11 cellular contexts compared by ENCODE assay signal in genomic region chr17:74528491-74529199, GRCh38. TPM values are rescaled to one million over a fixed set of nuclear protein-coding genes. Genes with fewer than 3 reads are reported as not detected.
DNase-seq lines count a peak whose midpoint lies in the region; ATAC-seq and TF ChIP-seq lines count a peak whose summit lies in the region.
"Had no signal": no experiment of that assay in that cellular context is flagged by ENCODE, and none has a peak within 500 bp of the region (broad histone marks: within the 10 kb centered on the region; RNA-seq: fewer than 3 reads in every experiment).

No MANE protein-coding gene starts in this region.

- POLR2A ChIA-PET in MCF 10A (lab: Yijun Ruan, JAX) = interaction anchor here (0.7 to 1.4 kb wide), 3 partner anchors 13 to 98 kb away, joined by 3 to 4 read pairs (median 3); no protein-coding TSS in a partner anchor

- H2AFZ ChIP-seq in mammary epithelial cell (ENCODE audit: low read depth, low read length) = no peak overlapping the region

- H3K27ac ChIP-seq in mammary epithelial cell (ENCODE audit: insufficient read depth, low read depth, low read length) = no peak overlapping the region
- H3K27ac ChIP-seq: ascending aorta had no signal

- no peak overlapping the region for H3K9ac ChIP-seq in mammary epithelial cell (ENCODE audit: insufficient read depth, low read length)

- no peaks in the 10 kb centered on the region for H3K4me1 ChIP-seq in mammary epithelial cell (ENCODE audit: insufficient read depth, low read length)
- H3K4me1 ChIP-seq: ascending aorta had no signal

- H3K9me3 ChIP-seq in mammary epithelial cell (replicated peaks; ENCODE audit: insufficient read depth, low read length) = no peaks in the 10 kb centered on the region
- H3K9me3 ChIP-seq: ascending aorta had no signal

- H3K27me3 ChIP-seq in mammary epithelial cell (ENCODE audit: insufficient read depth, low read length) = no peaks in the 10 kb centered on the region
- H3K27me3 ChIP-seq: ascending aorta had no signal

- no peak overlapping the region for H3K4me3 ChIP-seq in mammary epithelial cell (replicated peaks in 1 of 3; ENCODE audit: insufficient read depth in 1 of 3, low read depth in 2 of 3, low read length in 3 of 3)
- H3K4me3 ChIP-seq: ascending aorta had no signal

- in situ Hi-C loops in mammary epithelial cell (cut with MboI; ENCODE audit: low sequenced_read_pairs in 2 of 2) = no loop called here

- dilution Hi-C loops in mammary epithelial cell (cut with HindIII; ENCODE audit: low sequenced_read_pairs) = loop anchor here (5.0 kb wide), 1 partner anchor 46 kb away; no protein-coding TSS in a partner anchor

- no peak overlapping the region for H3K4me2 ChIP-seq in mammary epithelial cell (ENCODE audit: insufficient read depth, low read depth, low read length)

- peaks cover 4% of the 10 kb centered on the region for H3K36me3 Mint-ChIP-seq in MCF 10A (ENCODE audit: insufficient read depth, unreplicated experiment)
- H3K36me3 Mint-ChIP-seq in effector memory CD8-positive, alpha-beta T cell (ENCODE audit: insufficient read depth) = no peaks in the 10 kb centered on the region

- TF ChIP-seq CTCF in MCF 10A (IDR thresholded peaks at IDR 0.05; ENCODE audit: unreplicated experiment) = no peak
- TF ChIP-seq CTCF in mammary epithelial cell (conservative IDR thresholded peaks at IDR 0.05 in 1 of 2, IDR thresholded peaks at IDR 0.05 in 1 of 2; ENCODE audit: extremely low read depth in 1 of 2, insufficient read depth in 1 of 2, low read depth in 1 of 2, low read length in 2 of 2) = no peak

- BruUV-seq in MCF 10A (replicated peaks; lab: Mats Ljungman, UMichigan) = no TSS peak
- no TSS peak for BruUV-seq in mammary epithelial cell (replicated peaks; lab: Mats Ljungman, UMichigan)

- WGBS in mammary epithelial cell (ENCODE audit: low coverage, missing lambda C conversion rate) = 55% methylated on average over 8 of the region's 8 CpGs

- H3K27ac Mint-ChIP-seq in MCF 10A (ENCODE audit: low read depth, unreplicated experiment) = no peak overlapping the region
- H3K27ac Mint-ChIP-seq in effector memory CD8-positive, alpha-beta T cell = no peak overlapping the region

- no peaks in the 10 kb centered on the region for H3K36me3 ChIP-seq in mammary epithelial cell (ENCODE audit: insufficient read depth, low read length)
- H3K36me3 ChIP-seq: ascending aorta had no signal

- intact Hi-C loops in MCF 10A (cut with micrococcal nuclease) (no loop called here), mammary epithelial cell (cut with micrococcal nuclease) (no loop called here)

- peaks cover 67% of the 10 kb centered on the region for H3K27me3 Mint-ChIP-seq in MCF 10A (ENCODE audit: insufficient read depth, unreplicated experiment)
- peaks cover 51 to 95% of the 10 kb centered on the region in 2 donors for H3K27me3 Mint-ChIP-seq in effector memory CD8-positive, alpha-beta T cell

- H4K20me1 ChIP-seq in mammary epithelial cell (ENCODE audit: insufficient read depth, low read length) = no peaks in the 10 kb centered on the region

- H3K79me2 ChIP-seq in mammary epithelial cell (ENCODE audit: insufficient read depth, low read length) = no peaks in the 10 kb centered on the region

- H3K9me3 Mint-ChIP-seq in MCF 10A (ENCODE audit: unreplicated experiment) = no peaks in the 10 kb centered on the region
- H3K9me3 Mint-ChIP-seq in effector memory CD8-positive, alpha-beta T cell = no peaks in the 10 kb centered on the region

- peak; percentile 24 for DNase-seq in MCF 10A (ENCODE audit: unreplicated experiment)
- no peak for DNase-seq in mammary epithelial cell
- no peak for DNase-seq in effector memory CD8-positive, alpha-beta T cell
- DNase-seq in ureter (ENCODE audit: low spot score) = peak; percentile 42
- DNase-seq in activated gamma-delta T cell (lab: John Stamatoyannopoulos, UW) = no peak
- DNase-seq in effector CD8-positive, alpha-beta T cell (lab: John Stamatoyannopoulos, UW) = no peak
- DNase-seq in foreskin melanocyte = no peak

- no peak overlapping the region for H3K4me3 Mint-ChIP-seq in MCF 10A (ENCODE audit: unreplicated experiment)
- no peak overlapping the region for H3K4me3 Mint-ChIP-seq in effector memory CD8-positive, alpha-beta T cell

- peak; percentile 86 for ATAC-seq in HG03175 (IDR thresholded peaks at IDR 0.05; ENCODE audit: unreplicated experiment)
- peak; percentile 47 for ATAC-seq in effector memory CD8-positive, alpha-beta T cell (replicated peaks)

- peaks cover 6% of the 10 kb centered on the region for H3K4me1 Mint-ChIP-seq in MCF 10A (ENCODE audit: insufficient read depth, unreplicated experiment)
- peaks cover 8% of the 10 kb centered on the region in 2 donors for H3K4me1 Mint-ChIP-seq in effector memory CD8-positive, alpha-beta T cell (ENCODE audit: low read depth in 2 of 2)

- CTCF ChIA-PET in MCF 10A (lab: Yijun Ruan, JAX) (interaction anchor here (0.8 to 1.5 kb wide), 2 partner anchors 74 to 98 kb away, joined by 3 to 6 read pairs; no protein-coding TSS in a partner anchor), mammary epithelial cell (lab: Charles Lee; ENCODE audit: low non-redundant PET) (no interaction called here)

RNA-seq across cellular contexts. Expression of gene CD300LB, which starts 2.6 kb away (rescaled TPM):
- total RNA-seq in MCF 10A (2022) (not detected in 2 replicates), mammary epithelial cell (not detected), ureter (0.49 TPM)
- not detected for polyA plus RNA-seq in mammary epithelial cell
- not detected for polyA minus RNA-seq in mammary epithelial cell
- total RNA-seq: ascending aorta had no signal
- polyA plus RNA-seq: BJ had no signal

RNA-seq across cellular contexts. Expression of gene CD300C, which starts 17.3 kb away (rescaled TPM):
- total RNA-seq in MCF 10A (2022) (not detected in 2 replicates), mammary epithelial cell (not detected), ureter (0.68 TPM)
- polyA plus RNA-seq in mammary epithelial cell = not detected
- polyA minus RNA-seq in mammary epithelial cell = not detected
- total RNA-seq: ascending aorta had no signal

RNA-seq across cellular contexts. Expression of gene CD300H, which starts 38.7 kb away (rescaled TPM):
- not detected in 2 replicates for total RNA-seq in MCF 10A (2022)
- not detected for total RNA-seq in mammary epithelial cell
- not detected for polyA plus RNA-seq in mammary epithelial cell
- polyA minus RNA-seq in mammary epithelial cell = not detected
- not detected for total RNA-seq in ureter
- total RNA-seq: ascending aorta had no signal
- polyA plus RNA-seq: BJ, liver had no signal

Comparison
In these comparisons a context has a peak if more than half of its experiments do, and no peak if none do; other contexts are left out.
1. DNase-seq: peak in MCF 10A (single experiment) and ureter (single experiment); none in mammary epithelial cell (single experiment), effector memory CD8-positive, alpha-beta T cell (0 of 3), activated gamma-delta T cell (single experiment), effector CD8-positive, alpha-beta T cell (single experiment) and foreskin melanocyte (single experiment).